ENCODE assay signal across 8 cellular contexts in genomic region chr11:128463386-128463829, GRCh38.
DNase-seq lines count a peak whose midpoint lies in the region; ATAC-seq and TF ChIP-seq lines count a peak whose summit lies in the region.

No MANE protein-coding gene starts in this region.

- POLR2A ChIA-PET in SK-N-SH (lab: Yijun Ruan, JAX): no interaction called here

- ATAC-seq in HG03432 (IDR thresholded peaks at IDR 0.05; ENCODE audit: unreplicated experiment): no peak
- ATAC-seq in HG02973 (IDR thresholded peaks at IDR 0.05; ENCODE audit: unreplicated experiment): no peak

- H4K20me1 ChIP-seq in SK-N-SH (ENCODE audit: insufficient read depth) (no peaks in the 10 kb centered on the region), osteoblast (ENCODE audit: insufficient read depth, low read length) (peaks cover 3% of the 10 kb centered on the region)

- no peaks in the 10 kb centered on the region for H3K9me2 ChIP-seq in SK-N-SH

- DNase-seq in Ammon's horn (ENCODE audit: low spot score) (peak; percentile 58), SK-N-SH (peak; percentile 39), fibroblast of the aortic adventitia (ENCODE audit: low read depth) (peak; percentile 97), osteoblast (ENCODE audit: insufficient read length, low spot score, missing footprints) (peak; percentile 83), NCI-H446 treated with DMSO at 0.1 percent for 48 hours (lab: John Stamatoyannopoulos, UW) (no peak), glutamatergic neuron (no peak)

- H3K4me2 ChIP-seq in SK-N-SH (no peak overlapping the region), osteoblast (ENCODE audit: insufficient read depth, low read length) (peak overlapping the region; percentile 28)

- H3K79me2 ChIP-seq in SK-N-SH (ENCODE audit: insufficient read depth): peaks cover 60% of the 10 kb centered on the region
- H3K79me2 ChIP-seq in osteoblast (ENCODE audit: insufficient read depth, low read length): peaks cover 79% of the 10 kb centered on the region

- TF ChIP-seq CTCF in SK-N-SH (IDR thresholded peaks at IDR 0.05) (no peak), fibroblast of the aortic adventitia (IDR thresholded peaks at IDR 0.05; ENCODE audit: insufficient read depth, low read length) (no peak), osteoblast (IDR thresholded peaks at IDR 0.05; ENCODE audit: extremely low read depth, low read depth, low read length) (no peak), glutamatergic neuron (IDR thresholded peaks at IDR 0.05; ENCODE audit: partially characterized antibody, unreplicated experiment) (no peak)

- no peaks in the 10 kb centered on the region for H3K4me1 Mint-ChIP-seq in glutamatergic neuron (ENCODE audit: low read depth, unreplicated experiment)

- H3K9me3 Mint-ChIP-seq in glutamatergic neuron (ENCODE audit: unreplicated experiment): peaks cover 5% of the 10 kb centered on the region

- H3K36me3 ChIP-seq in SK-N-SH (replicated peaks in 1 of 2; ENCODE audit: control insufficient read depth in 1 of 2, insufficient read depth in 2 of 2, low read length in 1 of 2): peaks cover 44 to 55% of the 10 kb centered on the region in 2 experiments
- peaks cover 55% of the 10 kb centered on the region for H3K36me3 ChIP-seq in osteoblast (ENCODE audit: insufficient read depth, low read length)

- H3K9me3 ChIP-seq in SK-N-SH (no peaks in the 10 kb centered on the region), osteoblast (ENCODE audit: low read depth, low read length) (no peaks in the 10 kb centered on the region)

- H3K27ac Mint-ChIP-seq in glutamatergic neuron (ENCODE audit: unreplicated experiment): no peak overlapping the region

- H3K36me3 Mint-ChIP-seq in glutamatergic neuron (ENCODE audit: unreplicated experiment): no peaks in the 10 kb centered on the region

- CTCF ChIA-PET in SK-N-SH (lab: Yijun Ruan, JAX): interaction anchor here (0.6 to 1.3 kb wide), 2 partner anchors 27 to 167 kb away, joined by 3 read pairs; no protein-coding TSS in a partner anchor

- H3K4me1 ChIP-seq in SK-N-SH (ENCODE audit: control insufficient read depth in 1 of 2, insufficient read depth in 2 of 2, low read depth in 1 of 2, low read length in 1 of 2) (peaks cover 16 to 18% of the 10 kb centered on the region in 2 experiments), osteoblast (ENCODE audit: insufficient read depth, low read length) (peaks cover 49% of the 10 kb centered on the region)

- WGBS in SK-N-SH (ENCODE audit: low lambda C conversion rate): 80% methylated on average over 7 of the region's 7 CpGs

- no peak for TF ChIP-seq EP300 in SK-N-SH (IDR thresholded peaks at IDR 0.05; ENCODE audit: borderline replicate concordance in 1 of 2, low read depth in 1 of 2, low read length in 1 of 2)

- H3K27me3 Mint-ChIP-seq in glutamatergic neuron (ENCODE audit: unreplicated experiment): peaks cover 2% of the 10 kb centered on the region

- no peak overlapping the region for H3K4me3 Mint-ChIP-seq in glutamatergic neuron (ENCODE audit: unreplicated experiment)

- no peak overlapping the region for H3K4me3 ChIP-seq in SK-N-SH (ENCODE audit: low read depth in 2 of 2, low read length in 1 of 2)
- no peak overlapping the region for H3K4me3 ChIP-seq in fibroblast of the aortic adventitia (ENCODE audit: low read depth, low read length)
- H3K4me3 ChIP-seq in osteoblast (ENCODE audit: insufficient read depth, low read length): no peak overlapping the region

- peaks cover 35% of the 10 kb centered on the region for H3F3A ChIP-seq in SK-N-SH (replicated peaks; ENCODE audit: insufficient read depth)

- peak overlapping the region; percentile 39; the same call in 1 of the 2 replicates for H3K9ac ChIP-seq in SK-N-SH

- H3K27ac ChIP-seq in SK-N-SH (ENCODE audit: low read depth in 2 of 2, low read length in 1 of 2): peak overlapping the region; percentile 71 to 99
- H3K27ac ChIP-seq in osteoblast (ENCODE audit: low read depth, low read length): peak overlapping the region; percentile 96

- TF ChIP-seq RAD21 in SK-N-SH (IDR thresholded peaks at IDR 0.05; ENCODE audit: low read length): no peak

- H3K27me3 ChIP-seq in SK-N-SH (ENCODE audit: insufficient read depth) (no peaks in the 10 kb centered on the region), osteoblast (ENCODE audit: insufficient read depth, low read length) (no peaks in the 10 kb centered on the region)

- H2AFZ ChIP-seq in SK-N-SH (ENCODE audit: low read depth) (no peak overlapping the region), osteoblast (ENCODE audit: low read length) (no peak overlapping the region)

TF ChIP-seq in SK-N-SH, 30 proteins besides CTCF, POLR2A, EP300 and RAD21 (continues in another document):
- no peak for TF ChIP-seq EZH2phosphoT487 (IDR thresholded peaks at IDR 0.05; ENCODE audit: borderline replicate concordance, low read depth)
- no peak for TF ChIP-seq TEAD4 (IDR thresholded peaks at IDR 0.05; ENCODE audit: borderline replicate concordance, insufficient read depth)
- no peak for TF ChIP-seq YY1 (IDR thresholded peaks at IDR 0.05; ENCODE audit: low read depth)
- no peak for TF ChIP-seq CHD2 (IDR thresholded peaks at IDR 0.05; ENCODE audit: low read length, partially characterized antibody)
- 0 out of 2 replicates have a peak, but pooled peaks have one; percentile 33 for TF ChIP-seq RXRA (IDR thresholded peaks at IDR 0.05; ENCODE audit: borderline replicate concordance, low read depth)
- TF ChIP-seq SIN3A (IDR thresholded peaks at IDR 0.05; ENCODE audit: borderline replicate concordance, low read depth, low read length): no peak
- TF ChIP-seq TCF12 (IDR thresholded peaks at IDR 0.05): peak; percentile 39; the same call in 1 of the 2 replicates
- no peak for TF ChIP-seq RFX5 (IDR thresholded peaks at IDR 0.05; ENCODE audit: low read length)
- no peak for TF ChIP-seq ELF1 (IDR thresholded peaks at IDR 0.05)
- peak; percentile 27; the same call in 1 of the 2 replicates for TF ChIP-seq NFIC (IDR thresholded peaks at IDR 0.05; ENCODE audit: borderline replicate concordance)
- no peak for TF ChIP-seq MEF2A (IDR thresholded peaks at IDR 0.05; ENCODE audit: borderline replicate concordance, low read depth)
- no peak for TF ChIP-seq USF2 (IDR thresholded peaks at IDR 0.05; ENCODE audit: borderline replicate concordance, low read depth, low read length)
- no peak for TF ChIP-seq ZBTB33 (IDR thresholded peaks at IDR 0.05; ENCODE audit: borderline replicate concordance, low read depth)
- TF ChIP-seq JUND (IDR thresholded peaks at IDR 0.05): peak; percentile 28; the same call in 1 of the 2 replicates
- no peak for TF ChIP-seq IRF3 (IDR thresholded peaks at IDR 0.05; ENCODE audit: low read depth, low read length)
- no peak for TF ChIP-seq FOXM1 (IDR thresholded peaks at IDR 0.05; ENCODE audit: low read depth)
- no peak for TF ChIP-seq MAX (IDR thresholded peaks at IDR 0.05; ENCODE audit: low read depth)
- no peak for TF ChIP-seq GATA2 (CRISPR knock-in tag; IDR thresholded peaks at IDR 0.05)
- TF ChIP-seq GABPA (IDR thresholded peaks at IDR 0.05; ENCODE audit: low read depth): no peak

Comparison
In these comparisons a context has a peak if more than half of its experiments do, and no peak if none do; other contexts are left out.
1. DNase-seq: peak in Ammon's horn (single experiment), SK-N-SH (single experiment), fibroblast of the aortic adventitia (single experiment) and osteoblast (single experiment); none in NCI-H446 treated with DMSO at 0.1 percent for 48 hours (single experiment) and glutamatergic neuron (single experiment).